Comparison of ENCODE assay signal across 1 cellular context in the genomic region with DNA sequence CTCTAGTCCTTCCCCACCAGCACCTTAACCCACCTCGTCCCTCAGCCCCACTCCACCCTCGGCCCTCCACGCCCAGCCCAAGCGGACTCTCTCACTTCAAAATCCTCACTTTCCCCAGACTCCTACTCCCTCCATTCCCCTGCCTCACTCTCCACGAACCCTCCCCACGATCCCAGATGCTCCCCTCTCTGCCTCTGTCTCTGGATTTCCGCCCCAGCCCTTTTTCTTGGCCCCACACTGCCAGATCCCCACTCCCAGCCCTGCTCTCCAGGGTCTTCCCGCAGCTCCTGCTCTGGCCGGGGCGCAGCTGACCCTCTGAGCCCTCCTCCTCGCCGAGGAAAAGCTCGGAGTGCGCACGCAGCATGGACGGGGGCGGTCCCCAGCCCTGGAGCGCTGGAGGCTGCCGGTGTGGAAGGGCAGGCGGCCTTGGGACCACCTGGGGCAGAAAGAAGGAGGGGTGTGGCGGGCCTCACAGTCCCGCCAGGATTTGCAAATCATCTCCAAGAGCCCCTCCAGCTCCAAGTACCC.
TF ChIP-seq lines count a peak whose summit lies in the region.

TMEM114 (minus strand) TSS at position 351 of the 528 bp plus-strand sequence. CDS start 673 bp downstream, outside the sequence.

TF ChIP-seq in GM23338, 12 proteins besides CTCF, POLR2A, EP300 and RAD21 (continued from another document):
- TF ChIP-seq, protein P1, sequence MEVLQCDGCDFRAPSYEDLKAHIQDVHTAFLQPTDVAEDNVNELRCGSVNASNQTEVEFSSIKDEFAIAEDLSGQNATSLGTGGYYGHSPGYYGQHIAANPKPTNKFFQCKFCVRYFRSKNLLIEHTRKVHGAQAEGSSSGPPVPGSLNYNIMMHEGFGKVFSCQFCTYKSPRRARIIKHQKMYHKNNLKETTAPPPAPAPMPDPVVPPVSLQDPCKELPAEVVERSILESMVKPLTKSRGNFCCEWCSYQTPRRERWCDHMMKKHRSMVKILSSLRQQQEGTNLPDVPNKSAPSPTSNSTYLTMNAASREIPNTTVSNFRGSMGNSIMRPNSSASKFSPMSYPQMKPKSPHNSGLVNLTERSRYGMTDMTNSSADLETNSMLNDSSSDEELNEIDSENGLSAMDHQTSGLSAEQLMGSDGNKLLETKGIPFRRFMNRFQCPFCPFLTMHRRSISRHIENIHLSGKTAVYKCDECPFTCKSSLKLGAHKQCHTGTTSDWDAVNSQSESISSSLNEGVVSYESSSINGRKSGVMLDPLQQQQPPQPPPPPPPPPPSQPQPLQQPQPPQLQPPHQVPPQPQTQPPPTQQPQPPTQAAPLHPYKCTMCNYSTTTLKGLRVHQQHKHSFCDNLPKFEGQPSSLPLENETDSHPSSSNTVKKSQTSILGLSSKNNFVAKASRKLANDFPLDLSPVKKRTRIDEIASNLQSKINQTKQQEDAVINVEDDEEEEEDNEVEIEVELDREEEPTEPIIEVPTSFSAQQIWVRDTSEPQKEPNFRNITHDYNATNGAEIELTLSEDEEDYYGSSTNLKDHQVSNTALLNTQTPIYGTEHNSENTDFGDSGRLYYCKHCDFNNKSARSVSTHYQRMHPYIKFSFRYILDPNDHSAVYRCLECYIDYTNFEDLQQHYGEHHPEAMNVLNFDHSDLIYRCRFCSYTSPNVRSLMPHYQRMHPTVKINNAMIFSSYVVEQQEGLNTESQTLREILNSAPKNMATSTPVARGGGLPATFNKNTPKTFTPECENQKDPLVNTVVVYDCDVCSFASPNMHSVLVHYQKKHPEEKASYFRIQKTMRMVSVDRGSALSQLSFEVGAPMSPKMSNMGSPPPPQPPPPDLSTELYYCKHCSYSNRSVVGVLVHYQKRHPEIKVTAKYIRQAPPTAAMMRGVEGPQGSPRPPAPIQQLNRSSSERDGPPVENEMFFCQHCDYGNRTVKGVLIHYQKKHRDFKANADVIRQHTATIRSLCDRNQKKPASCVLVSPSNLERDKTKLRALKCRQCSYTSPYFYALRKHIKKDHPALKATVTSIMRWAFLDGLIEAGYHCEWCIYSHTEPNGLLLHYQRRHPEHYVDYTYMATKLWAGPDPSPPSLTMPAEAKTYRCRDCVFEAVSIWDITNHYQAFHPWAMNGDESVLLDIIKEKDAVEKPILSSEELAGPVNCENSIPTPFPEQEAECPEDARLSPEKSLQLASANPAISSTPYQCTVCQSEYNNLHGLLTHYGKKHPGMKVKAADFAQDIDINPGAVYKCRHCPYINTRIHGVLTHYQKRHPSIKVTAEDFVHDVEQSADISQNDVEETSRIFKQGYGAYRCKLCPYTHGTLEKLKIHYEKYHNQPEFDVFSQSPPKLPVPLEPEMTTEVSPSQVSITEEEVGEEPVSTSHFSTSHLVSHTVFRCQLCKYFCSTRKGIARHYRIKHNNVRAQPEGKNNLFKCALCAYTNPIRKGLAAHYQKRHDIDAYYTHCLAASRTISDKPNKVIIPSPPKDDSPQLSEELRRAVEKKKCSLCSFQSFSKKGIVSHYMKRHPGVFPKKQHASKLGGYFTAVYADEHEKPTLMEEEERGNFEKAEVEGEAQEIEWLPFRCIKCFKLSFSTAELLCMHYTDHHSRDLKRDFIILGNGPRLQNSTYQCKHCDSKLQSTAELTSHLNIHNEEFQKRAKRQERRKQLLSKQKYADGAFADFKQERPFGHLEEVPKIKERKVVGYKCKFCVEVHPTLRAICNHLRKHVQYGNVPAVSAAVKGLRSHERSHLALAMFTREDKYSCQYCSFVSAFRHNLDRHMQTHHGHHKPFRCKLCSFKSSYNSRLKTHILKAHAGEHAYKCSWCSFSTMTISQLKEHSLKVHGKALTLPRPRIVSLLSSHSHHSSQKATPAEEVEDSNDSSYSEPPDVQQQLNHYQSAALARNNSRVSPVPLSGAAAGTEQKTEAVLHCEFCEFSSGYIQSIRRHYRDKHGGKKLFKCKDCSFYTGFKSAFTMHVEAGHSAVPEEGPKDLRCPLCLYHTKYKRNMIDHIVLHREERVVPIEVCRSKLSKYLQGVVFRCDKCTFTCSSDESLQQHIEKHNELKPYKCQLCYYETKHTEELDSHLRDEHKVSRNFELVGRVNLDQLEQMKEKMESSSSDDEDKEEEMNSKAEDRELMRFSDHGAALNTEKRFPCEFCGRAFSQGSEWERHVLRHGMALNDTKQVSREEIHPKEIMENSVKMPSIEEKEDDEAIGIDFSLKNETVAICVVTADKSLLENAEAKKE (CRISPR knock-in tag; IDR thresholded peaks at IDR 0.05): no peak
